ENCODE assay signal across 11 cellular contexts in the genomic region with DNA sequence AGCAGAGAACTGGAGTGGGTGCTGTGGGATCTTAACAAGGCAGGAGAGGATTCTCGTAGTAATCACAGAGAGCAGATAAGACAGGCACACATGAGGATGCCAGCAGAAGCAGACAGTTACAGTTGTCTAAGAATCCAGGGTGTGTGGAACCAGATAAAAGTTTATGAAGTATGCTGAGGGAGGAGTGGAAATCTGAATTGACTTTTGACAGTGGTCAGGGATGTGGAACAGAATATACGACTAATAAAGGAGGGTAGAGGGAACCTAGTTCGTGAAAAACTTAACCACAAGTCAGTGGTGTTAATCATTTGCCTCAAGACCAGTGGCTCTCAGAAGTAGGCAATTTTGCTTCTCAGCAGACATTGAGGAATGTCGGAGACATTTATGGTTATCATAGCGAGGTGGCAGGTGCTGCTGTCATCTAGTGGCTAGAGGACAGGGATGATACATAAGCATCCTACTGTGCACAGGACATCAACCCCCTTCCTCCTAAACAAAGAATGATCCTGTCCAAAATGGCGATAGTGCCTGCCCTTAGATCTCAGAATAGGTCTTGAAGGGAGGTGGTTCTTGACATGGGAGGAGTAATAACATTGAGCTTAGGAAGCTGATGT. TPM values are rescaled to one million over a fixed set of nuclear protein-coding genes. Genes with fewer than 3 reads are reported as not detected.
A peak's percentile ranks its signal among the peaks of the same experiment; 100 is the strongest.
DNase-seq lines count a peak whose midpoint lies in the region; ATAC-seq, FAIRE-seq and TF ChIP-seq lines count a peak whose summit lies in the region.
"Had no signal": no experiment of that assay in that cellular context is flagged by ENCODE, and none has a peak within 500 bp of the region (broad histone marks: within the 10 kb centered on the region; RNA-seq: fewer than 3 reads in every experiment).

No MANE protein-coding gene starts in this region.

- H3F3A ChIP-seq in PC-9 (ENCODE audit: insufficient read depth, low read depth): peaks cover 23% of the 10 kb centered on the region

- CTCF ChIA-PET in PC-9 (lab: Charles Lee): interaction anchor here (0.6 kb wide), 1 partner anchor 104 kb away, joined by 3 read pairs; no protein-coding TSS in a partner anchor

- BruUV-seq in PC-9 (replicated peaks; lab: Mats Ljungman, UMichigan): no TSS peak

- ATAC-seq in GM21786 (IDR thresholded peaks at IDR 0.05; ENCODE audit: unreplicated experiment) (peak; percentile 13), Right ventricle myocardium superior (ENCODE audit: poor library complexity) (no peak)
- ATAC-seq: activated T-helper 17 cell treated with anti-CD3 and anti-CD28 coated beads, Interleukin-2, amount 50 U/mL, for 72 hours had no signal

- intact Hi-C loops in PC-9 (cut with micrococcal nuclease; ENCODE audit: unreplicated experiment) (loop anchor here (5.0 kb wide), 1 partner anchor 84 kb away; no protein-coding TSS in a partner anchor), Right ventricle myocardium superior (cut with DNase I) (no loop called here)

- peaks cover 0 to 8% (median 0%) of the 10 kb centered on the region in 11 experiments; a peak in 5 of 22 replicates for H3K9me3 ChIP-seq in BLaER1 treated with 17β-estradiol and CSF1 and Interleukin-3, amounts not matched to agents 10 nM and 100 nM (replicated peaks in 1 of 11)
- H3K9me3 ChIP-seq in PC-9 (ENCODE audit: insufficient read depth, low read depth) (0 out of 2 replicates have a peak, but pooled peaks cover 5% of the 10 kb centered on the region), keratinocyte (ENCODE audit: control insufficient read depth, low read depth, low read length) (no peaks in the 10 kb centered on the region)

- DNase-seq in PC-9 (no peak), keratinocyte (ENCODE audit: low read depth, low spot score) (no peak), hippocampal formation (lab: John Stamatoyannopoulos, UW) (no peak), GM13977 (ENCODE audit: low spot score) (no peak), Right ventricle myocardium superior (no peak), D721Med (ENCODE audit: insufficient read length, low spot score) (no peak)

- H3K4me2 ChIP-seq in BLaER1 treated with 17β-estradiol and CSF1 and Interleukin-3, amounts not matched to agents 10 nM and 100 nM: peak overlapping the region; percentile 72 to 96 (median 91)
- H3K4me2 ChIP-seq in PC-9: peak overlapping the region; percentile 91
- peak overlapping the region; percentile 2 for H3K4me2 ChIP-seq in keratinocyte (ENCODE audit: control insufficient read depth, extremely low read depth, insufficient read depth, low read depth, low read length)

- H3K9ac ChIP-seq in BLaER1 treated with 17β-estradiol and CSF1 and Interleukin-3, amounts not matched to agents 10 nM and 100 nM: peak overlapping the region in 9 of 11 experiments; percentile 48 to 98 (median 91); a peak in 15 of 22 replicates
- no peak overlapping the region for H3K9ac ChIP-seq in keratinocyte (ENCODE audit: control insufficient read depth, extremely low read depth, insufficient read depth, low read length)

- no peaks in the 10 kb centered on the region for H3K9me1 ChIP-seq in keratinocyte (ENCODE audit: control insufficient read depth, extremely low read depth, insufficient read depth, low read length)

- peaks cover 0 to 53% (median 15%) of the 10 kb centered on the region in 11 experiments; a peak in 12 of 22 replicates for H4K20me1 ChIP-seq in BLaER1 treated with 17β-estradiol and CSF1 and Interleukin-3, amounts not matched to agents 10 nM and 100 nM
- H4K20me1 ChIP-seq in PC-9 (ENCODE audit: insufficient read depth) (no peaks in the 10 kb centered on the region), keratinocyte (ENCODE audit: control insufficient read depth, extremely low read depth, insufficient read depth, low read length) (no peaks in the 10 kb centered on the region)

- H3K27me3 ChIP-seq in BLaER1 treated with 17β-estradiol and CSF1 and Interleukin-3, amounts not matched to agents 10 nM and 100 nM: no peaks in the 10 kb centered on the region
- H3K27me3 ChIP-seq in PC-9 (ENCODE audit: insufficient read depth, low read depth) (no peaks in the 10 kb centered on the region), keratinocyte (ENCODE audit: control insufficient read depth, extremely low read depth, insufficient read depth, low read length) (peaks cover 5% of the 10 kb centered on the region)

- H3K9me2 ChIP-seq in PC-9 (ENCODE audit: insufficient read depth): no peaks in the 10 kb centered on the region

- TF ChIP-seq CTCF in PC-9 (conservative IDR thresholded peaks at IDR 0.05) (no peak), keratinocyte (optimal IDR thresholded peaks at IDR 0.05 in 1 of 3, IDR thresholded peaks at IDR 0.05 in 1 of 3, conservative IDR thresholded peaks at IDR 0.05 in 1 of 3; ENCODE audit: extremely low read depth in 1 of 3, insufficient read depth in 2 of 3, low read length in 3 of 3) (no peak), GM13977 (IDR thresholded peaks at IDR 0.05; ENCODE audit: extremely low read depth, insufficient read depth, missing control alignments) (no peak), D721Med (IDR thresholded peaks at IDR 0.05; ENCODE audit: insufficient read depth, missing control alignments) (no peak)

- H3K4me1 ChIP-seq in BLaER1 treated with 17β-estradiol and CSF1 and Interleukin-3, amounts not matched to agents 10 nM and 100 nM: peaks cover 40 to 79% (median 54%) of the 10 kb centered on the region in 10 experiments
- H3K4me1 ChIP-seq in PC-9 (replicated peaks; ENCODE audit: insufficient read depth) (peaks cover 69% of the 10 kb centered on the region), keratinocyte (ENCODE audit: control insufficient read depth, extremely low read depth, insufficient read depth, low read length) (peaks cover 16% of the 10 kb centered on the region)

- no peak overlapping the region for H2AFZ ChIP-seq in PC-9
- no peak overlapping the region for H2AFZ ChIP-seq in keratinocyte (ENCODE audit: control insufficient read depth, low read length)

- FAIRE-seq in keratinocyte (lab: Jason Lieb, UNC) (no peak), D721Med (lab: Jason Lieb, UNC) (no peak)
- FAIRE-seq: colon, TTC549 had no signal

- H3K27ac ChIP-seq in BLaER1 treated with 17β-estradiol and CSF1 and Interleukin-3, amounts not matched to agents 10 nM and 100 nM: peak overlapping the region; percentile 85 to 99 (median 94); a peak in 21 of 22 replicates
- H3K27ac ChIP-seq in PC-9 (peak overlapping the region; percentile 67), keratinocyte (ENCODE audit: control insufficient read depth, insufficient read depth, low read length) (no peak overlapping the region)

- dilution Hi-C loops in keratinocyte (cut with MboI; ENCODE audit: extremely low pct_ligation_motif_present, low sequenced_read_pairs): no loop called here

- in situ Hi-C loops in GM13977 (cut with MboI; ENCODE audit: low pct_unique_long_range_greater_than_20kb, low sequenced_read_pairs, unreplicated experiment): no loop called here

- POLR2A ChIA-PET in PC-9 (lab: Charles Lee; ENCODE audit: unreplicated experiment): interaction anchor here (0.9 kb wide), 1 partner anchor 171 kb away, joined by 12 read pairs; the partner anchor contains the start of gene ZNF326

- H3K79me2 ChIP-seq in PC-9 (ENCODE audit: low read depth): peaks cover 87% of the 10 kb centered on the region
- H3K79me2 ChIP-seq in keratinocyte (ENCODE audit: control insufficient read depth, insufficient read depth, low read length): no peaks in the 10 kb centered on the region

- H3K4me3 ChIP-seq in BLaER1 treated with 17β-estradiol and CSF1 and Interleukin-3, amounts not matched to agents 10 nM and 100 nM: peak overlapping the region in 7 of 10 experiments; percentile 0 to 93 (median 85); a peak in 12 of 20 replicates
- H3K4me3 ChIP-seq in PC-9: peak overlapping the region; percentile 75
- no peak overlapping the region for H3K4me3 ChIP-seq in keratinocyte (ENCODE audit: control insufficient read depth in 2 of 3, extremely low read depth in 1 of 3, insufficient read depth in 2 of 3, low read depth in 1 of 3, low read length in 3 of 3)

- peaks cover 26 to 47% (median 42%) of the 10 kb centered on the region in 11 experiments for H3K36me3 ChIP-seq in BLaER1 treated with 17β-estradiol and CSF1 and Interleukin-3, amounts not matched to agents 10 nM and 100 nM
- H3K36me3 ChIP-seq in PC-9 (ENCODE audit: low read depth) (peaks cover 41% of the 10 kb centered on the region), keratinocyte (ENCODE audit: control insufficient read depth in 2 of 2, extremely low read depth in 1 of 2, insufficient read depth in 2 of 2, low read length in 2 of 2) (no peaks in the 10 kb centered on the region)

RNA-seq across cellular contexts. Expression of gene LRRC8D, which starts 3.0 kb away (rescaled TPM):
- total RNA-seq in PC-9 (2021): 71.9 and 75.9 TPM in 2 replicates
- polyA plus RNA-seq in keratinocyte: 50.6 to 65.2 TPM (median 54.7 TPM) in 3 replicates
- 13.7 TPM for polyA plus RNA-seq in keratinocyte (2011; ENCODE audit: low read depth)
- polyA plus RNA-seq in keratinocyte (2011; cell fraction: cytosol; rRNA removed): 42.2 and 56.6 TPM in 2 replicates
- polyA plus RNA-seq in keratinocyte (2011; cell fraction: nucleus; rRNA removed): 59.4 and 66.6 TPM in 2 replicates
- polyA plus RNA-seq in keratinocyte (2012; ENCODE audit: low replicate concordance): 19.0 and 40.4 TPM in 2 replicates
- polyA minus RNA-seq in keratinocyte: 59.6 to 96.0 TPM (median 74.5 TPM) in 3 replicates
- polyA minus RNA-seq in keratinocyte (2011; cell fraction: cytosol; rRNA and poly(A)+ RNA removed): 81.1 TPM
- 41.0 and 65.7 TPM in 2 replicates for polyA minus RNA-seq in keratinocyte (2011; cell fraction: nucleus; rRNA and poly(A)+ RNA removed)
- 5.1 TPM for total RNA-seq in Right ventricle myocardium superior

Comparison
In these comparisons a context has a peak if more than half of its experiments do, and no peak if none do; other contexts are left out.
1. H3K4me2 ChIP-seq: peak in every context shown above with its lines; median percentile 91 in BLaER1 treated with 17β-estradiol and CSF1 and Interleukin-3, amounts not matched to agents 10 nM and 100 nM; 91 in PC-9; 2 in keratinocyte.
2. H3K4me3 ChIP-seq: peak in BLaER1 treated with 17β-estradiol and CSF1 and Interleukin-3, amounts not matched to agents 10 nM and 100 nM (7 of 10) and PC-9 (single experiment); none in keratinocyte (0 of 3).
3. RNA of gene LRRC8D, which starts 3.0 kb away (total RNA-seq): 71.9 to 75.9 TPM in PC-9; 5.1 TPM in Right ventricle myocardium superior (single experiment); every median in the first group is over 10 times any median in the second.